Comparison of ENCODE assay signal across 10 cellular contexts in the genomic region with DNA sequence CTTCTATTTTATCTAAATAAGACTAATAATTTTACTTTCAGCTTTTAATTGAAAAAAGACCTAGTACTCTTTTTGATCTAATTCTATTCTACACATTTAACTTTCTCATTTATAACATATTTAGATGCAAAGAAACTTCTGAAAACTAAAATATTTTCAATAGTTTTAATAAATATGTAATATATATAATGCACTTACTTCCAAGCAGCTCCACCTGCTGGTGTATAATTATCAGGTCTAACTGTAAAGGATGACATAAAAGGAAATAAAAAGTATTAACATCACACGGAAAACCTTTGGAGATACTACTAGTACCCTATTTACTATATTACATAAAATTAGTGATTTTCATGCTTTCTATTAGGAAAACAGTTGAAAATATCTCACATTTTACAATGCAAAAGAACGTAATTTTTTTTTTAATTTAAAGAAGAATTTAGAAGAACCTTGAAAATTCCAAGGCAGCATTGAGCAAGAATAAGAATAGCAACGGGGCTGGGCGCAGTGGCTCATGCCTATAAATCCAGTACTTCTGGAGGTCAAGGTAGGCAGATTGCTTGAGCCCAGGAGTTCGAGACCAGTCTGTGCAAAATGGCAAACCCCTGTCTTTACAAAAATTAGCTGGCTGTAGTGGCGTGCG. TPM values are rescaled to one million over a fixed set of nuclear protein-coding genes. Genes with fewer than 3 reads are reported as not detected.
A peak's percentile ranks its signal among the peaks of the same experiment; 100 is the strongest.
DNase-seq lines count a peak whose midpoint lies in the region; ATAC-seq and TF ChIP-seq lines count a peak whose summit lies in the region.
"Had no signal": no experiment of that assay in that cellular context is flagged by ENCODE, and none has a peak within 500 bp of the region (broad histone marks: within the 10 kb centered on the region; RNA-seq: fewer than 3 reads in every experiment).

No MANE protein-coding gene starts in this region.

- H3K36me3 ChIP-seq in SU-DHL-6 (ENCODE audit: low read length) (no peaks in the 10 kb centered on the region), hepatocyte (replicated peaks; ENCODE audit: insufficient read depth, low read depth) (no peaks in the 10 kb centered on the region)

- H3K79me2 ChIP-seq in SU-DHL-6 (ENCODE audit: insufficient read depth, low read length) (no peaks in the 10 kb centered on the region), hepatocyte (no peaks in the 10 kb centered on the region)

- H3K27ac ChIP-seq in SU-DHL-6 (ENCODE audit: low read depth, low read length) (no peak overlapping the region), hepatocyte (no peak overlapping the region)

- H3K9me3 ChIP-seq in SU-DHL-6 (ENCODE audit: insufficient read depth, low read length) (no peaks in the 10 kb centered on the region), hepatocyte (ENCODE audit: low read depth) (no peaks in the 10 kb centered on the region)

- DNase-seq in AG10803 (ENCODE audit: low read depth) (peak; percentile 16), GM13977 (ENCODE audit: low spot score) (no peak), hepatocyte (ENCODE audit: low spot score) (peak; percentile 16), T-helper 1 cell (no peak), NCI-H2107 (lab: John Stamatoyannopoulos, UW) (no peak), DMS114 treated with DMSO at 0.1 percent for 48 hours (lab: John Stamatoyannopoulos, UW; ENCODE audit: unreplicated experiment) (no peak)
- DNase-seq: naive B cell had no signal

- H3K4me2 ChIP-seq in SU-DHL-6 (ENCODE audit: low read depth, low read length, poor library complexity, severe bottlenecking) = no peak overlapping the region
- no peak overlapping the region for H3K4me2 ChIP-seq in hepatocyte

- WGBS in hepatocyte (ENCODE audit: low lambda C conversion rate, missing lambda C conversion rate) = 83% methylated on average over 7 of the region's 7 CpGs

- no peaks in the 10 kb centered on the region for H3K27me3 ChIP-seq in SU-DHL-6 (ENCODE audit: low read length)
- H3K27me3 ChIP-seq in hepatocyte = no peaks in the 10 kb centered on the region

- no peaks in the 10 kb centered on the region for H3F3A ChIP-seq in SU-DHL-6 (ENCODE audit: insufficient read depth)

- in situ Hi-C loops in GM13977 (cut with MboI; ENCODE audit: low pct_unique_long_range_greater_than_20kb, low sequenced_read_pairs, unreplicated experiment) = no loop called here

- no peak overlapping the region for H3K9ac ChIP-seq in SU-DHL-6 (ENCODE audit: low read length)

- no peaks in the 10 kb centered on the region for H3K9me2 ChIP-seq in SU-DHL-6 (replicated peaks; ENCODE audit: insufficient read depth, low read length)
- H3K9me2 ChIP-seq in hepatocyte (replicated peaks; ENCODE audit: insufficient read depth) = no peaks in the 10 kb centered on the region

- no peaks in the 10 kb centered on the region for H3K4me1 ChIP-seq in hepatocyte (ENCODE audit: insufficient read depth)

- H4K20me1 ChIP-seq in SU-DHL-6 (ENCODE audit: low read depth, low read length) (no peaks in the 10 kb centered on the region), hepatocyte (ENCODE audit: insufficient read depth, poor library complexity, severe bottlenecking) (no peaks in the 10 kb centered on the region)

- H2AFZ ChIP-seq in SU-DHL-6 (ENCODE audit: low read depth, low read length, severe bottlenecking) = no peak overlapping the region
- no peak overlapping the region for H2AFZ ChIP-seq in hepatocyte

- ATAC-seq in HG03025 (IDR thresholded peaks at IDR 0.05; ENCODE audit: low FRiP score, unreplicated experiment) = no peak

- TF ChIP-seq CTCF in AG10803 (conservative IDR thresholded peaks at IDR 0.05; ENCODE audit: low read length) (peak; percentile 44), GM13977 (IDR thresholded peaks at IDR 0.05; ENCODE audit: extremely low read depth, insufficient read depth, missing control alignments) (peak; percentile 28), SU-DHL-6 (IDR thresholded peaks at IDR 0.05; ENCODE audit: insufficient read depth, low read length, poor library complexity, severe bottlenecking) (peak; percentile 34), hepatocyte (IDR thresholded peaks at IDR 0.05; ENCODE audit: poor library complexity) (peak; percentile 66)

- H3K4me3 ChIP-seq in AG10803 (ENCODE audit: low read length) (no peak overlapping the region), SU-DHL-6 (ENCODE audit: insufficient read depth, low read length, poor library complexity, severe bottlenecking) (no peak overlapping the region), hepatocyte (no peak overlapping the region)

RNA-seq across cellular contexts. Expression of gene PLSCR5, which starts 10.2 kb away (rescaled TPM):
- 0.60 and 2.0 TPM in 2 replicates for total RNA-seq in hepatocyte
- 2.1 and 3.0 TPM in 2 replicates for polyA plus RNA-seq in hepatocyte
- total RNA-seq: aorta had no signal
- polyA plus RNA-seq: aorta had no signal

RNA-seq across cellular contexts. Expression of gene PLSCR1, which starts 50.6 kb away (rescaled TPM):
- 72.6 and 109 TPM in 2 replicates for total RNA-seq in hepatocyte
- 44.5 and 44.9 TPM in 2 replicates for polyA plus RNA-seq in hepatocyte

Comparison
In these comparisons a context has a peak if more than half of its experiments do, and no peak if none do; other contexts are left out.
1. DNase-seq: peak in AG10803 (single experiment) and hepatocyte (single experiment); none in GM13977 (single experiment), T-helper 1 cell (0 of 5), NCI-H2107 (single experiment) and DMS114 treated with DMSO at 0.1 percent for 48 hours (single experiment).
2. Peak in every context shown above with its lines, with median percentiles within 50 percentile points of each other: CTCF ChIP-seq.